In genomic region chr6:35392773-35393672, GRCh38 we compare ENCODE assay signal across 13 cellular contexts. TPM values are rescaled to one million over a fixed set of nuclear protein-coding genes. Genes with fewer than 3 reads are reported as not detected.
DNase-seq lines count a peak whose midpoint lies in the region; ATAC-seq and TF ChIP-seq lines count a peak whose summit lies in the region.
"Had no signal": no experiment of that assay in that cellular context is flagged by ENCODE, and none has a peak within 500 bp of the region (broad histone marks: within the 10 kb centered on the region; RNA-seq: fewer than 3 reads in every experiment).

No MANE protein-coding gene starts in this region.

- DNase-seq in activated CD4-positive, alpha-beta T cell treated with anti-CD3 and anti-CD28 coated beads for 36 hours: no peak
- no peak for DNase-seq in activated CD4-positive, alpha-beta T cell treated with anti-CD3 and anti-CD28 coated beads, Interleukin-2, amount 50 U/mL, for 1 hour
- DNase-seq in T-cell (no peak), testis (no peak), NCI-H1694 treated with DMSO at 0.1 percent for 48 hours (lab: John Stamatoyannopoulos, UW) (no peak)
- DNase-seq: ACHN, kidney glomerular epithelial cell, retina had no signal

- no peak for TF ChIP-seq CTCF in testis (IDR thresholded peaks at IDR 0.05)

- H3K36me3 Mint-ChIP-seq in activated CD4-positive, alpha-beta T cell treated with anti-CD3 and anti-CD28 coated beads for 36 hours (ENCODE audit: low read depth): no peaks in the 10 kb centered on the region
- peaks cover 22% of the 10 kb centered on the region for H3K36me3 Mint-ChIP-seq in T-cell

- peak overlapping the region; percentile 45 for H3K4me3 ChIP-seq in rectal smooth muscle tissue (ENCODE audit: low read length)
- H3K4me3 ChIP-seq in testis: no peak overlapping the region

- no peak overlapping the region for H3K9ac ChIP-seq in rectal smooth muscle tissue (ENCODE audit: low read length)

- H3K9me3 Mint-ChIP-seq in activated CD4-positive, alpha-beta T cell treated with anti-CD3 and anti-CD28 coated beads for 36 hours (ENCODE audit: low read depth): no peaks in the 10 kb centered on the region
- H3K9me3 Mint-ChIP-seq in T-cell: no peaks in the 10 kb centered on the region
- H3K9me3 Mint-ChIP-seq: IgD-negative memory B cell had no signal

- no peaks in the 10 kb centered on the region for H3K4me1 ChIP-seq in rectal smooth muscle tissue (ENCODE audit: control insufficient read depth, insufficient read depth, low read length)
- peaks cover 31% of the 10 kb centered on the region for H3K4me1 ChIP-seq in testis

- no peak for ATAC-seq in activated CD4-positive, alpha-beta T cell treated with anti-CD3 and anti-CD28 coated beads for 36 hours
- no peak for ATAC-seq in T-cell (replicated peaks in 1 of 4)
- ATAC-seq in esophagus mucosa: peak; percentile 6
- ATAC-seq in HG02885 (IDR thresholded peaks at IDR 0.05; ENCODE audit: poor library complexity, unreplicated experiment): no peak

- H3K27ac Mint-ChIP-seq in activated CD4-positive, alpha-beta T cell treated with anti-CD3 and anti-CD28 coated beads for 36 hours: peak overlapping the region; percentile 84
- peak overlapping the region; percentile 87 to 94 for H3K27ac Mint-ChIP-seq in T-cell

- TF ChIP-seq POLR2A in testis (IDR thresholded peaks at IDR 0.05): no peak

- H3K27ac ChIP-seq in rectal smooth muscle tissue (ENCODE audit: low read depth, low read length) (no peak overlapping the region), testis (no peak overlapping the region)

- POLR2A ChIA-PET in activated CD4-positive, alpha-beta T cell treated with anti-CD3 and anti-CD28 coated beads for 36 hours (lab: Charles Lee): no interaction called here
- POLR2A ChIA-PET in T-cell (lab: Charles Lee): no interaction called here

- H3K4me3 Mint-ChIP-seq in activated CD4-positive, alpha-beta T cell treated with anti-CD3 and anti-CD28 coated beads for 36 hours: no peak overlapping the region
- H3K4me3 Mint-ChIP-seq in T-cell: peak overlapping the region in 1 of 3 donors; percentile 64

- WGBS in testis, 2 donors: 39 to 65% methylated on average over 6 of the region's 6 CpGs

- no peaks in the 10 kb centered on the region for H3K36me3 ChIP-seq in rectal smooth muscle tissue (ENCODE audit: control insufficient read depth, insufficient read depth, low read length)
- no peaks in the 10 kb centered on the region for H3K36me3 ChIP-seq in testis (ENCODE audit: low read depth, missing control alignments)

- CTCF ChIA-PET in activated CD4-positive, alpha-beta T cell treated with anti-CD3 and anti-CD28 coated beads for 36 hours (lab: Charles Lee): interaction anchor here (0.6 to 1.3 kb wide), 7 partner anchors 49 to 99 kb away, joined by 3 to 5 read pairs (median 3); partner anchors contain the start of gene PPARD
- CTCF ChIA-PET in T-cell (lab: Charles Lee): no interaction called here

- H3K27me3 ChIP-seq in rectal smooth muscle tissue (ENCODE audit: control insufficient read depth, insufficient read depth, low read length) (no peaks in the 10 kb centered on the region), testis (no peaks in the 10 kb centered on the region)

- H3K27me3 Mint-ChIP-seq in activated CD4-positive, alpha-beta T cell treated with anti-CD3 and anti-CD28 coated beads for 36 hours: no peaks in the 10 kb centered on the region
- no peaks in the 10 kb centered on the region for H3K27me3 Mint-ChIP-seq in T-cell
- H3K27me3 Mint-ChIP-seq: IgD-negative memory B cell, type B pancreatic cell had no signal

- peaks cover 55% of the 10 kb centered on the region for H3K4me1 Mint-ChIP-seq in activated CD4-positive, alpha-beta T cell treated with anti-CD3 and anti-CD28 coated beads for 36 hours
- peaks cover 65 to 73% (median 72%) of the 10 kb centered on the region in 3 donors for H3K4me1 Mint-ChIP-seq in T-cell

- no peaks in the 10 kb centered on the region for H3K9me3 ChIP-seq in testis

- intact Hi-C loops in activated CD4-positive, alpha-beta T cell treated with anti-CD3 and anti-CD28 coated beads for 36 hours (cut with DNase I, micrococcal nuclease): no loop called here
- intact Hi-C loops in testis (cut with DNase I; ENCODE audit: low total_unique reads): no loop called here

RNA-seq across cellular contexts. Expression of gene PPARD, which starts 50.7 kb away (rescaled TPM):
- 10 to 100 TPM; 16.5 to 19.2 TPM for total RNA-seq in activated CD4-positive, alpha-beta T cell treated with anti-CD3 and anti-CD28 coated beads for 36 hours
- total RNA-seq in T-cell (10 to 100 TPM; 36.8 to 41.3 (median 37.9) TPM), esophagus mucosa (38.5 TPM), testis (10 to 100 TPM; 21.0 to 23.0 TPM)
- 21.5 TPM for polyA plus RNA-seq in testis (ENCODE audit: insufficient read depth, low read depth, low replicate concordance)

RNA-seq across cellular contexts. Expression of gene FANCE, which starts 59.1 kb away (rescaled TPM):
- total RNA-seq in activated CD4-positive, alpha-beta T cell treated with anti-CD3 and anti-CD28 coated beads for 36 hours: 10 to 100 TPM; 14.3 to 14.8 TPM
- total RNA-seq in T-cell (10 to 100 TPM in 3 of 5 donors, 1 to 10 TPM in 2; 5.6 to 12.8 (median 11.7) TPM), esophagus mucosa (10.4 TPM), testis (10 to 100 TPM; 14.1 to 15.0 TPM)
- 18.0 TPM for polyA plus RNA-seq in testis (ENCODE audit: insufficient read depth, low read depth, low replicate concordance)
